1 cellular context compared by ENCODE assay signal in genomic region chr2:62071760-62072680, GRCh38.
TF ChIP-seq lines count a peak whose summit lies in the region.

No MANE protein-coding gene starts in this region.

TF ChIP-seq in HepG2, 621 proteins besides CTCF, POLR2A, EP300 and RAD21 (continued from another document):
- no peak for TF ChIP-seq ZNF142 (CRISPR knock-in tag; IDR thresholded peaks at IDR 0.05)
